ENCODE assay signal across 9 cellular contexts in genomic region chr9:125238915-125239446, GRCh38. TPM values are rescaled to one million over a fixed set of nuclear protein-coding genes. Genes with fewer than 3 reads are reported as not detected.
DNase-seq lines count a peak whose midpoint lies in the region; ATAC-seq, FAIRE-seq and TF ChIP-seq lines count a peak whose summit lies in the region.
"Had no signal": no experiment of that assay in that cellular context is flagged by ENCODE, and none has a peak within 500 bp of the region (broad histone marks: within the 10 kb centered on the region; RNA-seq: fewer than 3 reads in every experiment).

No MANE protein-coding gene starts in this region.

- H3K4me1 Mint-ChIP-seq in astrocyte (ENCODE audit: low read depth, unreplicated experiment) (peaks cover 38% of the 10 kb centered on the region), type B pancreatic cell (ENCODE audit: unreplicated experiment) (peaks cover 31% of the 10 kb centered on the region)

- H3K9me3 Mint-ChIP-seq in astrocyte (ENCODE audit: unreplicated experiment) (no peaks in the 10 kb centered on the region), type B pancreatic cell (no peaks in the 10 kb centered on the region)

- peak overlapping the region; percentile 92 for H3K4me2 ChIP-seq in astrocyte (ENCODE audit: low read length)

- TF ChIP-seq POLR2A in right lobe of liver (IDR thresholded peaks at IDR 0.05): no peak

- H3K36me3 ChIP-seq in cardiac muscle cell: peaks cover 40% of the 10 kb centered on the region
- peaks cover 54% of the 10 kb centered on the region for H3K36me3 ChIP-seq in astrocyte (ENCODE audit: insufficient read depth, low read length)
- peaks cover 24 to 57% (median 42%) of the 10 kb centered on the region in 4 donors for H3K36me3 ChIP-seq in right lobe of liver

- H3K27ac Mint-ChIP-seq in astrocyte (ENCODE audit: unreplicated experiment) (peak overlapping the region; percentile 75), type B pancreatic cell (peak overlapping the region; percentile 83)

- no peak for FAIRE-seq in astrocyte (lab: Jason Lieb, UNC)
- FAIRE-seq in RCC 7860 (lab: Jason Lieb, UNC): no peak
- FAIRE-seq: H1 had no signal

- intact Hi-C loops in left ventricle myocardium superior (cut with micrococcal nuclease) (no loop called here), right lobe of liver (cut with DNase I) (no loop called here)

- no peak for ATAC-seq in left ventricle myocardium superior
- no peak for ATAC-seq in right lobe of liver

- peaks cover 75% of the 10 kb centered on the region for H3K79me2 ChIP-seq in astrocyte (ENCODE audit: insufficient read depth, low read length)

- H3K36me3 Mint-ChIP-seq in astrocyte (ENCODE audit: low read depth, unreplicated experiment) (peaks cover 41% of the 10 kb centered on the region), type B pancreatic cell (peaks cover 51% of the 10 kb centered on the region)

- WGBS in right lobe of liver (ENCODE audit: insufficient coverage, low coverage, low lambda C conversion rate, missing lambda C conversion rate): 38% methylated on average over 13 of the region's 14 CpGs

- H3K27me3 Mint-ChIP-seq in astrocyte (ENCODE audit: low read depth, unreplicated experiment): no peaks in the 10 kb centered on the region
- peaks cover 6% of the 10 kb centered on the region for H3K27me3 Mint-ChIP-seq in type B pancreatic cell

- DNase-seq in cardiac muscle cell (ENCODE audit: low read depth in 1 of 2, low spot score in 1 of 2): no peak
- no peak for DNase-seq in left ventricle myocardium superior
- DNase-seq in astrocyte (ENCODE audit: low read depth): no peak
- DNase-seq in right lobe of liver: no peak
- DNase-seq in type B pancreatic cell (ENCODE audit: extremely low spot score, unreplicated experiment): no peak
- DNase-seq in NCI-H2171 (lab: John Stamatoyannopoulos, UW): no peak
- DNase-seq in RCC 7860 (ENCODE audit: low spot score): no peak
- no peak for DNase-seq in stimulated activated CD4-positive, alpha-beta T cell treated with anti-CD3 and anti-CD28 coated beads, Interleukin-4, amount 100 ng/mL, for 1 hour

- H3K27me3 ChIP-seq in cardiac muscle cell: no peaks in the 10 kb centered on the region
- H3K27me3 ChIP-seq in astrocyte (ENCODE audit: insufficient read depth, low read length): no peaks in the 10 kb centered on the region
- H3K27me3 ChIP-seq in right lobe of liver: no peaks in the 10 kb centered on the region

- H3K27ac ChIP-seq in cardiac muscle cell (no peak overlapping the region), astrocyte (ENCODE audit: low read depth, low read length) (no peak overlapping the region), right lobe of liver (no peak overlapping the region)

- H3K9ac ChIP-seq in astrocyte (ENCODE audit: low read length): peak overlapping the region; percentile 100

- H3K4me1 ChIP-seq in cardiac muscle cell (ENCODE audit: low read depth) (peaks cover 40% of the 10 kb centered on the region), astrocyte (ENCODE audit: insufficient read depth, low read length) (peaks cover 43% of the 10 kb centered on the region), right lobe of liver (peaks cover 0 to 50% (median 13%) of the 10 kb centered on the region in 4 donors)

- H2AFZ ChIP-seq in astrocyte (ENCODE audit: low read depth, low read length): no peak overlapping the region

- H3K4me3 Mint-ChIP-seq in astrocyte (ENCODE audit: unreplicated experiment) (peak overlapping the region; percentile 97), type B pancreatic cell (peak overlapping the region; percentile 97)

- H3K4me3 ChIP-seq in cardiac muscle cell (peak overlapping the region; percentile 69), astrocyte (ENCODE audit: insufficient read depth, low read depth, low read length) (peak overlapping the region; percentile 100), right lobe of liver (peak overlapping the region; percentile 87 to 99 (median 95))

- H3K9me3 ChIP-seq in cardiac muscle cell (ENCODE audit: low read depth) (no peaks in the 10 kb centered on the region), astrocyte (ENCODE audit: insufficient read depth, low read depth, low read length) (no peaks in the 10 kb centered on the region), right lobe of liver (no peaks in the 10 kb centered on the region)

- TF ChIP-seq CTCF in cardiac muscle cell (IDR thresholded peaks at IDR 0.05; ENCODE audit: low read depth, low read length): no peak
- no peak for TF ChIP-seq CTCF in astrocyte (IDR thresholded peaks at IDR 0.05; ENCODE audit: insufficient read depth, low read depth, low read length)
- TF ChIP-seq CTCF in right lobe of liver (IDR thresholded peaks at IDR 0.05): no peak
- TF ChIP-seq CTCF in type B pancreatic cell (conservative IDR thresholded peaks at IDR 0.05): no peak

- peaks cover 68% of the 10 kb centered on the region for H4K20me1 ChIP-seq in astrocyte (ENCODE audit: insufficient read depth, low read length)

RNA-seq across cellular contexts. Expression of gene HSPA5, which starts 2.2 kb away (rescaled TPM):
- total RNA-seq in cardiac muscle cell (69.2 and 182 TPM in 2 replicates), left ventricle myocardium superior (183 TPM), astrocyte (620 and 650 TPM in 2 replicates), right lobe of liver (100 to 1,000 TPM; 240 to 359 (median 259) TPM), type B pancreatic cell (ENCODE audit: low replicate concordance) (269 and 299 TPM in 2 replicates)
- polyA plus RNA-seq in cardiac muscle cell: 285 and 882 TPM in 2 replicates

RNA-seq across cellular contexts. Expression of gene GAPVD1, which starts 22.6 kb away (rescaled TPM):
- total RNA-seq in cardiac muscle cell (28.8 and 39.3 TPM in 2 replicates), left ventricle myocardium superior (30.5 TPM), astrocyte (51.2 and 54.4 TPM in 2 replicates), right lobe of liver (10 to 100 TPM; 15.7 to 24.1 (median 21.1) TPM), type B pancreatic cell (ENCODE audit: low replicate concordance) (44.4 and 52.4 TPM in 2 replicates)
- polyA plus RNA-seq in cardiac muscle cell: 34.2 and 37.9 TPM in 2 replicates

RNA-seq across cellular contexts. Expression of gene RABEPK, which starts 38.6 kb away (rescaled TPM):
- total RNA-seq in cardiac muscle cell (8.7 and 16.1 TPM in 2 replicates), left ventricle myocardium superior (9.0 TPM), astrocyte (30.7 and 31.8 TPM in 2 replicates), right lobe of liver (10 to 100 TPM in 5 of 6 experiments, 1 to 10 TPM in 1; 9.4 to 27.4 (median 21.5) TPM), type B pancreatic cell (ENCODE audit: low replicate concordance) (14.9 and 19.0 TPM in 2 replicates)
- polyA plus RNA-seq in cardiac muscle cell: 20.0 and 27.2 TPM in 2 replicates

RNA-seq across cellular contexts. Expression of gene PPP6C, which starts 49.4 kb away (rescaled TPM):
- total RNA-seq in cardiac muscle cell (16.5 TPM in 2 replicates), left ventricle myocardium superior (35.9 TPM), astrocyte (38.7 and 41.1 TPM in 2 replicates), right lobe of liver (10 to 100 TPM; 11.8 to 18.6 (median 15.3) TPM), type B pancreatic cell (ENCODE audit: low replicate concordance) (30.2 and 35.2 TPM in 2 replicates)
- 16.3 and 27.7 TPM in 2 replicates for polyA plus RNA-seq in cardiac muscle cell
